ENCODE assay signal across 21 cellular contexts in genomic region chr2:239819091-239819973, GRCh38.
DNase-seq lines count a peak whose midpoint lies in the region; ATAC-seq and TF ChIP-seq lines count a peak whose summit lies in the region.
"Had no signal": no experiment of that assay in that cellular context is flagged by ENCODE, and none has a peak within 500 bp of the region (broad histone marks: within the 10 kb centered on the region; RNA-seq: fewer than 3 reads in every experiment).

No MANE protein-coding gene starts in this region.

- no peaks in the 10 kb centered on the region for H3K36me3 ChIP-seq in upper lobe of right lung
- H3K36me3 ChIP-seq: cardiac muscle cell, upper lobe of left lung had no signal

- no peak overlapping the region for H3K4me3 ChIP-seq in upper lobe of right lung
- H3K4me3 ChIP-seq: cardiac muscle cell, mucosa of descending colon, smooth muscle cell, upper lobe of left lung had no signal

- no peak overlapping the region for H3K27ac Mint-ChIP-seq in activated T-cell treated with anti-CD3 and anti-CD28 coated beads, Interleukin-2, amount 50 U/mL, for 72 hours
- H3K27ac Mint-ChIP-seq in nephron progenitor cell: peak overlapping the region; percentile 48
- H3K27ac Mint-ChIP-seq in activated CD8-positive, alpha-beta T cell treated with anti-CD3 and anti-CD28 coated beads, Interleukin-2, amount 10 ng/mL, durations not matched to agents 7 days and 5 days: no peak overlapping the region
- H3K27ac Mint-ChIP-seq: activated CD4-positive, alpha-beta T cell treated with anti-CD3 and anti-CD28 coated beads for 36 hours; activated naive CD8-positive, alpha-beta T cell treated with anti-CD3 and anti-CD28 coated beads, Interleukin-2, amount 50 U/mL, for 24 hours; stimulated activated memory B cell treated with anti-CD40 and anti-IgM and Interleukin-4, amounts not matched to agents 10 μg/mL and 1 μg/mL and 100 μg/mL, for 72 hours; T-helper 1 cell treated with Interleukin-12 subunit alpha and Interleukin-12 subunit beta and Interleukin-4 antibody, amounts not matched to agents 30 μg/mL and 1 μg/mL, for 36 hours had no signal

- POLR2A ChIA-PET in activated CD8-positive, alpha-beta T cell treated with anti-CD3 and anti-CD28 coated beads, Interleukin-2, amount 10 ng/mL, durations not matched to agents 7 days and 5 days (lab: Charles Lee): no interaction called here

- no peak for TF ChIP-seq CTCF in nephron progenitor cell (IDR thresholded peaks at IDR 0.05)
- no peak for TF ChIP-seq CTCF in upper lobe of right lung (IDR thresholded peaks at IDR 0.05)

- H3K27ac ChIP-seq in angular gyrus (ENCODE audit: low read depth, low read length) (peak overlapping the region; percentile 68), upper lobe of right lung (no peak overlapping the region)
- H3K27ac ChIP-seq: cardiac muscle cell, upper lobe of left lung had no signal

- CTCF ChIA-PET in activated CD8-positive, alpha-beta T cell treated with anti-CD3 and anti-CD28 coated beads, Interleukin-2, amount 10 ng/mL, durations not matched to agents 7 days and 5 days (lab: Charles Lee): no interaction called here

- peaks cover 7% of the 10 kb centered on the region for H3K4me1 ChIP-seq in upper lobe of right lung

- H3K27me3 Mint-ChIP-seq in activated T-cell treated with anti-CD3 and anti-CD28 coated beads, Interleukin-2, amount 50 U/mL, for 72 hours (ENCODE audit: low read depth): no peaks in the 10 kb centered on the region
- H3K27me3 Mint-ChIP-seq in nephron progenitor cell (ENCODE audit: low read depth, poor library complexity): peaks cover 11% of the 10 kb centered on the region
- H3K27me3 Mint-ChIP-seq in activated CD8-positive, alpha-beta T cell treated with anti-CD3 and anti-CD28 coated beads, Interleukin-2, amount 10 ng/mL, durations not matched to agents 7 days and 5 days (ENCODE audit: low read depth): peaks cover 2% of the 10 kb centered on the region
- H3K27me3 Mint-ChIP-seq: activated naive CD8-positive, alpha-beta T cell treated with anti-CD3 and anti-CD28 coated beads, Interleukin-2, amount 50 U/mL, for 24 hours had no signal

- DNase-seq in activated T-cell treated with anti-CD3 and anti-CD28 coated beads, Interleukin-2, amount 50 U/mL, for 48 hours: peak; percentile 9 to 11
- no peak for DNase-seq in activated T-cell treated with anti-CD3 and anti-CD28 coated beads, Interleukin-2, amount 50 U/mL, for 72 hours
- DNase-seq in nephron progenitor cell (no peak), upper lobe of right lung (peak; percentile 51), HT-29 (ENCODE audit: low spot score) (no peak)
- DNase-seq in activated CD8-positive, alpha-beta T cell treated with anti-CD3 and anti-CD28 coated beads, Interleukin-2, amount 10 ng/mL, durations not matched to agents 7 days and 5 days: no peak
- DNase-seq: activated naive CD8-positive, alpha-beta T cell treated with anti-CD3 and anti-CD28 coated beads, Interleukin-2, amount 50 U/mL, for 24 hours; activated T-cell treated with anti-CD3 and anti-CD28 coated beads, Interleukin-2, amount 50 U/mL, for 4 hours; Kasumi-1; NCI-H146; SIG-M5; upper lobe of left lung had no signal

- ATAC-seq in activated T-cell treated with anti-CD3 and anti-CD28 coated beads, Interleukin-2, amount 50 U/mL, for 72 hours (replicated peaks in 1 of 2): no peak
- no peak for ATAC-seq in upper lobe of right lung
- ATAC-seq in HG02588 (IDR thresholded peaks at IDR 0.05; ENCODE audit: unreplicated experiment): no peak
- ATAC-seq in activated CD8-positive, alpha-beta T cell treated with anti-CD3 and anti-CD28 coated beads, Interleukin-2, amount 10 ng/mL, durations not matched to agents 7 days and 5 days: no peak
- ATAC-seq: activated CD4-positive, alpha-beta T cell treated with anti-CD3 and anti-CD28 coated beads for 36 hours; activated naive CD8-positive, alpha-beta T cell treated with anti-CD3 and anti-CD28 coated beads, Interleukin-2, amount 50 U/mL, for 24 hours; activated T-cell treated with anti-CD3 and anti-CD28 coated beads, Interleukin-2, amount 50 U/mL, for 4 hours; mucosa of descending colon; stimulated activated memory B cell treated with anti-CD40 and anti-IgM and Interleukin-4, amounts not matched to agents 10 μg/mL and 1 μg/mL and 100 μg/mL, for 72 hours had no signal

- no peaks in the 10 kb centered on the region for H3K27me3 ChIP-seq in upper lobe of right lung
- H3K27me3 ChIP-seq: cardiac muscle cell, upper lobe of left lung had no signal

- no peaks in the 10 kb centered on the region for H3K9me3 ChIP-seq in upper lobe of right lung
- H3K9me3 ChIP-seq: mucosa of descending colon, upper lobe of left lung had no signal

- no peaks in the 10 kb centered on the region for H3K9me3 Mint-ChIP-seq in activated T-cell treated with anti-CD3 and anti-CD28 coated beads, Interleukin-2, amount 50 U/mL, for 72 hours
- peaks cover 9% of the 10 kb centered on the region for H3K9me3 Mint-ChIP-seq in nephron progenitor cell
- H3K9me3 Mint-ChIP-seq in activated CD8-positive, alpha-beta T cell treated with anti-CD3 and anti-CD28 coated beads, Interleukin-2, amount 10 ng/mL, durations not matched to agents 7 days and 5 days (ENCODE audit: insufficient read depth): no peaks in the 10 kb centered on the region
- H3K9me3 Mint-ChIP-seq: activated naive CD8-positive, alpha-beta T cell treated with anti-CD3 and anti-CD28 coated beads, Interleukin-2, amount 50 U/mL, for 24 hours; activated T-cell treated with anti-CD3 and anti-CD28 coated beads, Interleukin-2, amount 50 U/mL, for 4 hours; CD8-positive, alpha-beta memory T cell; T-helper 1 cell treated with Interleukin-12 subunit alpha and Interleukin-12 subunit beta and Interleukin-4 antibody, amounts not matched to agents 30 μg/mL and 1 μg/mL, for 36 hours had no signal

- H3K4me1 Mint-ChIP-seq in activated T-cell treated with anti-CD3 and anti-CD28 coated beads, Interleukin-2, amount 50 U/mL, for 72 hours (ENCODE audit: low read depth): peaks cover 13% of the 10 kb centered on the region
- peaks cover 87% of the 10 kb centered on the region for H3K4me1 Mint-ChIP-seq in nephron progenitor cell
- no peaks in the 10 kb centered on the region for H3K4me1 Mint-ChIP-seq in activated CD8-positive, alpha-beta T cell treated with anti-CD3 and anti-CD28 coated beads, Interleukin-2, amount 10 ng/mL, durations not matched to agents 7 days and 5 days (ENCODE audit: low read depth)
- H3K4me1 Mint-ChIP-seq: CD8-positive, alpha-beta memory T cell had no signal

- intact Hi-C loops in upper lobe of right lung (cut with DNase I): no loop called here

- no peak overlapping the region for H3K4me3 Mint-ChIP-seq in activated T-cell treated with anti-CD3 and anti-CD28 coated beads, Interleukin-2, amount 50 U/mL, for 72 hours
- H3K4me3 Mint-ChIP-seq in nephron progenitor cell: no peak overlapping the region
- no peak overlapping the region for H3K4me3 Mint-ChIP-seq in activated CD8-positive, alpha-beta T cell treated with anti-CD3 and anti-CD28 coated beads, Interleukin-2, amount 10 ng/mL, durations not matched to agents 7 days and 5 days
- H3K4me3 Mint-ChIP-seq: activated CD4-positive, alpha-beta T cell treated with anti-CD3 and anti-CD28 coated beads for 36 hours; activated naive CD8-positive, alpha-beta T cell treated with anti-CD3 and anti-CD28 coated beads, Interleukin-2, amount 50 U/mL, for 24 hours; activated T-cell treated with anti-CD3 and anti-CD28 coated beads, Interleukin-2, amount 50 U/mL, for 4 hours; CD8-positive, alpha-beta memory T cell; stimulated activated memory B cell treated with anti-CD40 and anti-IgM and Interleukin-4, amounts not matched to agents 10 μg/mL and 1 μg/mL and 100 μg/mL, for 72 hours; T-helper 1 cell treated with Interleukin-12 subunit alpha and Interleukin-12 subunit beta and Interleukin-4 antibody, amounts not matched to agents 30 μg/mL and 1 μg/mL, for 36 hours had no signal

- no peaks in the 10 kb centered on the region for H3K36me3 Mint-ChIP-seq in activated T-cell treated with anti-CD3 and anti-CD28 coated beads, Interleukin-2, amount 50 U/mL, for 72 hours (ENCODE audit: insufficient read depth in 2 of 2)
- peaks cover 4% of the 10 kb centered on the region for H3K36me3 Mint-ChIP-seq in nephron progenitor cell (ENCODE audit: low read depth)
- H3K36me3 Mint-ChIP-seq in activated CD8-positive, alpha-beta T cell treated with anti-CD3 and anti-CD28 coated beads, Interleukin-2, amount 10 ng/mL, durations not matched to agents 7 days and 5 days (ENCODE audit: low read depth): no peaks in the 10 kb centered on the region
- H3K36me3 Mint-ChIP-seq: CD8-positive, alpha-beta memory T cell; stimulated activated memory B cell treated with anti-CD40 and anti-IgM and Interleukin-4, amounts not matched to agents 10 μg/mL and 1 μg/mL and 100 μg/mL, for 72 hours had no signal

Comparison
In these comparisons a context has a peak if more than half of its experiments do, and no peak if none do; other contexts are left out.
1. DNase-seq: peak in activated T-cell treated with anti-CD3 and anti-CD28 coated beads, Interleukin-2, amount 50 U/mL, for 48 hours (2 of 2) and upper lobe of right lung (single experiment); none in activated T-cell treated with anti-CD3 and anti-CD28 coated beads, Interleukin-2, amount 50 U/mL, for 72 hours (0 of 2), nephron progenitor cell (single experiment), HT-29 (single experiment) and activated CD8-positive, alpha-beta T cell treated with anti-CD3 and anti-CD28 coated beads, Interleukin-2, amount 10 ng/mL, durations not matched to agents 7 days and 5 days (single experiment).